Comparison of ENCODE assay signal across 25 cellular contexts in the genomic region with DNA sequence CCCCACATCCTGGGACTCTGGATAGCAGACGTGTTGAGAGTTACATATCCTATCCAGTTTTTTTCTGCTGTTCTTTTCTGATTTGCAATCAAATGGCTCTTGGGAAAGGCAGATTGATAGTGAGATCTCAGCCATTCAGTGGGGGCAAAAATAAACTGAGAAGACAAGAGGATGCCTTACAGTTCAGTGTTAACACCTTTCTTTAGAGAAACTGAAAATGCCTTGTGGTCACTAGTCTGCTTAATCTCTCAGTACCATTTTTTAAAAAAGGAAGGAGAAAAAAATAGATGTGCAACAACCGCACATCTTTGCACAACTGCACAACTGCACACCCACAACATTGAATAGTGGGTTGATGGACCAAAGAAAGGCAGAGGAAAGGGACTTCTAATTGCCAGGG.
"Had no signal": no experiment of that assay in that cellular context is flagged by ENCODE, and none has a peak within 500 bp of the region (broad histone marks: within the 10 kb centered on the region; RNA-seq: fewer than 3 reads in every experiment).

No MANE protein-coding gene starts in this region.

- ATAC-seq: heart right ventricle; left cardiac atrium; left lobe of liver; left ventricle myocardium superior; lower lobe of right lung; naive thymus-derived CD8-positive, alpha-beta T cell; sciatic nerve; stimulated activated memory B cell treated with anti-CD40 and anti-IgM and Interleukin-4, amounts not matched to agents 10 μg/mL and 1 μg/mL and 100 μg/mL, for 72 hours; stimulated activated naive CD8-positive, alpha-beta T cell treated with anti-CD3 and anti-CD28 coated beads, Interleukin-15, amount 100 ng/mL, for 72 hours had no signal

- H2AFZ ChIP-seq: hepatocyte had no signal

- H3K36me3 ChIP-seq: ovary had no signal

- DNase-seq: heart right ventricle; kidney glomerular epithelial cell; left cardiac atrium; left ventricle myocardium superior; lower lobe of right lung; mammary epithelial cell; mesenchymal stem cell; naive thymus-derived CD8-positive, alpha-beta T cell; ovary; stimulated activated CD4-positive, alpha-beta T cell treated with anti-CD3 and anti-CD28 coated beads, Interleukin-12 subunit alpha, Interleukin-12 subunit beta, amount 100 ng/mL, for 4 hours; stimulated activated CD4-positive, alpha-beta T cell treated with anti-CD3 and anti-CD28 coated beads, Interleukin-15, amount 100 ng/mL, for 24 hours; stimulated activated CD4-positive, alpha-beta T cell treated with anti-CD3 and anti-CD28 coated beads, Interleukin-2, amount 100 ng/mL, for 24 hours; stimulated activated CD4-positive, alpha-beta T cell treated with anti-CD3 and anti-CD28 coated beads, Interleukin-4, amount 100 ng/mL, for 24 hours; stimulated activated naive CD4-positive, alpha-beta T cell treated with Interleukin-2 at 50 U/mL for 16 hours; stimulated activated naive CD8-positive, alpha-beta T cell treated with anti-CD3 and anti-CD28 coated beads, Interleukin-15, amount 100 ng/mL, for 72 hours; substantia nigra; upper lobe of left lung had no signal

- H3K4me1 Mint-ChIP-seq: naive thymus-derived CD8-positive, alpha-beta T cell; stimulated activated memory B cell treated with anti-CD40 and anti-IgM and Interleukin-4, amounts not matched to agents 10 μg/mL and 1 μg/mL and 100 μg/mL, for 72 hours; stimulated activated naive CD8-positive, alpha-beta T cell treated with anti-CD3 and anti-CD28 coated beads, Interleukin-15, amount 100 ng/mL, for 72 hours had no signal

- H3K27me3 Mint-ChIP-seq: naive thymus-derived CD8-positive, alpha-beta T cell; progenitor cell of endocrine pancreas; stimulated activated memory B cell treated with anti-CD40 and anti-IgM and Interleukin-4, amounts not matched to agents 10 μg/mL and 1 μg/mL and 100 μg/mL, for 72 hours; stimulated activated naive CD8-positive, alpha-beta T cell treated with anti-CD3 and anti-CD28 coated beads, Interleukin-15, amount 100 ng/mL, for 72 hours had no signal

- H3K4me1 ChIP-seq: heart right ventricle, lower lobe of right lung, right atrium auricular region, tibial nerve, upper lobe of left lung had no signal

- H3K4me3 Mint-ChIP-seq: naive thymus-derived CD8-positive, alpha-beta T cell; stimulated activated memory B cell treated with anti-CD40 and anti-IgM and Interleukin-4, amounts not matched to agents 10 μg/mL and 1 μg/mL and 100 μg/mL, for 72 hours; stimulated activated naive CD8-positive, alpha-beta T cell treated with anti-CD3 and anti-CD28 coated beads, Interleukin-15, amount 100 ng/mL, for 72 hours had no signal

- H3K27ac Mint-ChIP-seq: naive thymus-derived CD8-positive, alpha-beta T cell; progenitor cell of endocrine pancreas; stimulated activated memory B cell treated with anti-CD40 and anti-IgM and Interleukin-4, amounts not matched to agents 10 μg/mL and 1 μg/mL and 100 μg/mL, for 72 hours; stimulated activated naive CD8-positive, alpha-beta T cell treated with anti-CD3 and anti-CD28 coated beads, Interleukin-15, amount 100 ng/mL, for 72 hours had no signal

- H3K4me2 ChIP-seq: hepatocyte had no signal

- H3K4me3 ChIP-seq: heart right ventricle, hepatocyte, lower lobe of right lung, ovary, right atrium auricular region, skin epidermis, tibial nerve, upper lobe of left lung had no signal

- H3K27me3 ChIP-seq: hepatocyte, ovary, right atrium auricular region, upper lobe of left lung had no signal

- H3K9me3 ChIP-seq: heart right ventricle, lower lobe of right lung, ovary, right atrium auricular region, tibial nerve, upper lobe of left lung had no signal

- H3K9me3 Mint-ChIP-seq: naive thymus-derived CD8-positive, alpha-beta T cell; stimulated activated memory B cell treated with anti-CD40 and anti-IgM and Interleukin-4, amounts not matched to agents 10 μg/mL and 1 μg/mL and 100 μg/mL, for 72 hours; stimulated activated naive CD8-positive, alpha-beta T cell treated with anti-CD3 and anti-CD28 coated beads, Interleukin-15, amount 100 ng/mL, for 72 hours had no signal

- H3K27ac ChIP-seq: heart right ventricle, hepatocyte, lower lobe of right lung, ovary, right atrium auricular region, skin epidermis, tibial nerve, upper lobe of left lung had no signal

- H3K79me2 ChIP-seq: hepatocyte had no signal
